In the genomic region with DNA sequence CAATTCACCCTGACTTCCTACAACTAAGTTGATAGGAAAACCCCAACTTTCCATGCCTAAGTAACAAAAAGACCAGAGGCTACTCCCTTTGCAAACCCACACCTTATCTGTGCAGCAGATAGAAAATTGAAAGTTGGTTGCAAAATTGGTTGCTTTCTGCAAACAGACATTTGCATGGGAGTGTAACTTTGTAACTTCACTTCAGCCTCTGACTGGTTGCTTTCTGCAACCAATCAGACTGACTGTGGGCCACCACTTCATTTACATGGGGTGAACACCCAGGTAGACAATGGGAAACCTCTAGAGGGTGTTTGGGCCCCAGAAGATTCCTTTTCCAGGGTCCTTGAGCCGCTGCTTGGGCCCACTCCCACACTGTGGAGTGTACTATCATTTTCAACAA, we compare ENCODE assay signal across 1 cellular context.
TF ChIP-seq lines count a peak whose summit lies in the region.

No MANE protein-coding gene starts in this region.

TF ChIP-seq in WTC11, 78 proteins besides CTCF, POLR2A, EP300 and RAD21 (continued from another document):
- TF ChIP-seq, protein P1, sequence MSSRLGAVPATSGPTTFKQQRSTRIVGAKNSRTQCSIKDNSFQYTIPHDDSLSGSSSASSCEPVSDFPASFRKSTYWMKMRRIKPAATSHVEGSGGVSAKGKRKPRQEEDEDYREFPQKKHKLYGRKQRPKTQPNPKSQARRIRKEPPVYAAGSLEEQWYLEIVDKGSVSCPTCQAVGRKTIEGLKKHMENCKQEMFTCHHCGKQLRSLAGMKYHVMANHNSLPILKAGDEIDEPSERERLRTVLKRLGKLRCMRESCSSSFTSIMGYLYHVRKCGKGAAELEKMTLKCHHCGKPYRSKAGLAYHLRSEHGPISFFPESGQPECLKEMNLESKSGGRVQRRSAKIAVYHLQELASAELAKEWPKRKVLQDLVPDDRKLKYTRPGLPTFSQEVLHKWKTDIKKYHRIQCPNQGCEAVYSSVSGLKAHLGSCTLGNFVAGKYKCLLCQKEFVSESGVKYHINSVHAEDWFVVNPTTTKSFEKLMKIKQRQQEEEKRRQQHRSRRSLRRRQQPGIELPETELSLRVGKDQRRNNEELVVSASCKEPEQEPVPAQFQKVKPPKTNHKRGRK (CRISPR knock-in tag; IDR thresholded peaks at IDR 0.05; ENCODE audit: borderline replicate concordance), result no peak
- no peak for TF ChIP-seq NR3C1 (CRISPR knock-in tag; conservative IDR thresholded peaks at IDR 0.05; ENCODE audit: low read depth)
- no peak for TF ChIP-seq ERG (CRISPR knock-in tag; IDR thresholded peaks at IDR 0.05)
